In the genomic region with DNA sequence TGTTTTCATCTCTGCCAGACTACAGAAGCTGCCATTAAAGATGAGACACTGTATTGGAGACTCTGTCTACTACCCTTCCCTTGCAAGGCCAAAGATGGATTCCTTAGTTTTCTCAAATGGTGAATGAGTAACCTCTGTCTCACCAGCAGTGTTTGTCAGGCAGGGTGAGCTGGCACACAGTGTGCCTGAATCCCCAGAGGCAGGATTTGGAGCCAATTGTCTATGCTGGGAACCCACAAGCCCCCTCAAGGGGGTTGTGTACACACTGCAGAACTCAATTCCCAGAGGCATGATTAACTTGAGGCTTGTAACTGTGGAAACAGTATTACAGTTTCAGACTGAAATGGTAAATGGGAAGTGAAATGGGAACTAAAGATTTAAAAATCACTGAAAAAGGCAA, we compare ENCODE assay signal across 13 cellular contexts.
DNase-seq lines count a peak whose midpoint lies in the region; ATAC-seq and TF ChIP-seq lines count a peak whose summit lies in the region.
"Had no signal": no experiment of that assay in that cellular context is flagged by ENCODE, and none has a peak within 500 bp of the region (broad histone marks: within the 10 kb centered on the region; RNA-seq: fewer than 3 reads in every experiment).

No MANE protein-coding gene starts in this region.

- H3K36me3 ChIP-seq in mammary epithelial cell (ENCODE audit: insufficient read depth, low read length) (no peaks in the 10 kb centered on the region), osteoblast (ENCODE audit: insufficient read depth, low read length) (no peaks in the 10 kb centered on the region)

- H3K9me3 Mint-ChIP-seq in osteocyte (ENCODE audit: unreplicated experiment): no peaks in the 10 kb centered on the region
- H3K9me3 Mint-ChIP-seq: activated CD4-positive, alpha-beta T cell treated with anti-CD3 and anti-CD28 coated beads, Interleukin-2, amount 10 ng/mL, durations not matched to agents 24 days and 14 days; stimulated activated naive CD8-positive, alpha-beta T cell treated with anti-CD3 and anti-CD28 coated beads, Interleukin-15, Interleukin-2, amounts not matched to agents 100 ng/mL and 50 ng/mL, for 24 hours had no signal

- H3K4me2 ChIP-seq in mammary epithelial cell (ENCODE audit: insufficient read depth, low read depth, low read length) (no peak overlapping the region), osteoblast (ENCODE audit: insufficient read depth, low read length) (peak overlapping the region; percentile 18)

- intact Hi-C loops in mammary epithelial cell (cut with micrococcal nuclease): no loop called here

- no peak for ATAC-seq in HG02852 (IDR thresholded peaks at IDR 0.05; ENCODE audit: unreplicated experiment)
- ATAC-seq: T-cell had no signal

- CTCF ChIA-PET in mammary epithelial cell (lab: Charles Lee; ENCODE audit: low non-redundant PET): no interaction called here

- H3K9me3 ChIP-seq in mammary epithelial cell (replicated peaks; ENCODE audit: insufficient read depth, low read length): no peaks in the 10 kb centered on the region
- no peaks in the 10 kb centered on the region for H3K9me3 ChIP-seq in osteoblast (ENCODE audit: low read depth, low read length)

- no peaks in the 10 kb centered on the region for H3K79me2 ChIP-seq in mammary epithelial cell (ENCODE audit: insufficient read depth, low read length)
- H3K79me2 ChIP-seq in osteoblast (ENCODE audit: insufficient read depth, low read length): no peaks in the 10 kb centered on the region

- TF ChIP-seq CTCF in NB4 (IDR thresholded peaks at IDR 0.05; ENCODE audit: low read depth, low read length) (no peak), mammary epithelial cell (conservative IDR thresholded peaks at IDR 0.05 in 1 of 2, IDR thresholded peaks at IDR 0.05 in 1 of 2; ENCODE audit: extremely low read depth in 1 of 2, insufficient read depth in 1 of 2, low read depth in 1 of 2, low read length in 2 of 2) (no peak), osteoblast (IDR thresholded peaks at IDR 0.05; ENCODE audit: extremely low read depth, low read depth, low read length) (no peak), osteocyte (IDR thresholded peaks at IDR 0.05) (no peak)

- H4K20me1 ChIP-seq in mammary epithelial cell (ENCODE audit: insufficient read depth, low read length): no peaks in the 10 kb centered on the region
- H4K20me1 ChIP-seq in osteoblast (ENCODE audit: insufficient read depth, low read length): no peaks in the 10 kb centered on the region

- no peak overlapping the region for H3K27ac Mint-ChIP-seq in osteocyte (ENCODE audit: unreplicated experiment)
- H3K27ac Mint-ChIP-seq: activated CD4-positive, alpha-beta T cell treated with anti-CD3 and anti-CD28 coated beads, Interleukin-2, amount 10 ng/mL, durations not matched to agents 24 days and 14 days; stimulated activated naive CD8-positive, alpha-beta T cell treated with anti-CD3 and anti-CD28 coated beads, Interleukin-15, Interleukin-2, amounts not matched to agents 100 ng/mL and 50 ng/mL, for 24 hours; T-cell had no signal

- no TSS peak for BruUV-seq in mammary epithelial cell (replicated peaks; lab: Mats Ljungman, UMichigan)

- H2AFZ ChIP-seq in mammary epithelial cell (ENCODE audit: low read depth, low read length) (peak overlapping the region; percentile 42), osteoblast (ENCODE audit: low read length) (peak overlapping the region; percentile 30)

- H3K4me3 ChIP-seq in NB4 (ENCODE audit: low read depth, low read length) (no peak overlapping the region), mammary epithelial cell (replicated peaks in 1 of 3; ENCODE audit: insufficient read depth in 1 of 3, low read depth in 2 of 3, low read length in 3 of 3) (no peak overlapping the region), osteoblast (ENCODE audit: insufficient read depth, low read length) (no peak overlapping the region)

- dilution Hi-C loops in mammary epithelial cell (cut with HindIII; ENCODE audit: low sequenced_read_pairs): no loop called here

- DNase-seq in Caki2 (ENCODE audit: low read depth): peak; percentile 70
- DNase-seq in NB4 (ENCODE audit: low read depth): peak; percentile 56
- DNase-seq in mammary epithelial cell: peak; percentile 37
- DNase-seq in osteoblast (ENCODE audit: insufficient read length, low spot score, missing footprints): peak; percentile 46
- no peak for DNase-seq in osteocyte (ENCODE audit: extremely low spot score, unreplicated experiment)
- no peak for DNase-seq in DMS 273 (lab: John Stamatoyannopoulos, UW; ENCODE audit: unreplicated experiment)
- DNase-seq in caudate nucleus (lab: John Stamatoyannopoulos, UW): no peak
- DNase-seq: activated CD4-positive, alpha-beta T cell treated with anti-CD3 and anti-CD28 coated beads, Interleukin-2, amount 10 ng/mL, durations not matched to agents 24 days and 14 days; stimulated activated CD4-positive, alpha-beta T cell treated with anti-CD3 and anti-CD28 coated beads, Interleukin-2, amount 100 ng/mL, for 24 hours; T-cell had no signal

- no peak overlapping the region for H3K9ac ChIP-seq in mammary epithelial cell (ENCODE audit: insufficient read depth, low read length)

- peaks cover 9% of the 10 kb centered on the region for H3K4me1 Mint-ChIP-seq in osteocyte (ENCODE audit: unreplicated experiment)
- H3K4me1 Mint-ChIP-seq: activated CD4-positive, alpha-beta T cell treated with anti-CD3 and anti-CD28 coated beads, Interleukin-2, amount 10 ng/mL, durations not matched to agents 24 days and 14 days; T-cell had no signal

- H3K27me3 ChIP-seq in mammary epithelial cell (ENCODE audit: insufficient read depth, low read length) (no peaks in the 10 kb centered on the region), osteoblast (ENCODE audit: insufficient read depth, low read length) (no peaks in the 10 kb centered on the region)

- H3K4me1 ChIP-seq in mammary epithelial cell (ENCODE audit: insufficient read depth, low read length) (no peaks in the 10 kb centered on the region), osteoblast (ENCODE audit: insufficient read depth, low read length) (peaks cover 17% of the 10 kb centered on the region)

- H3K27ac ChIP-seq in mammary epithelial cell (ENCODE audit: insufficient read depth, low read depth, low read length) (no peak overlapping the region), osteoblast (ENCODE audit: low read depth, low read length) (peak overlapping the region; percentile 14), caudate nucleus (ENCODE audit: low read depth, low read length) (no peak overlapping the region)
- H3K27ac ChIP-seq: HL-60 had no signal

- no peak overlapping the region for H3K4me3 Mint-ChIP-seq in osteocyte (ENCODE audit: unreplicated experiment)
- H3K4me3 Mint-ChIP-seq: activated CD4-positive, alpha-beta T cell treated with anti-CD3 and anti-CD28 coated beads, Interleukin-2, amount 10 ng/mL, durations not matched to agents 24 days and 14 days; stimulated activated naive CD8-positive, alpha-beta T cell treated with anti-CD3 and anti-CD28 coated beads, Interleukin-15, Interleukin-2, amounts not matched to agents 100 ng/mL and 50 ng/mL, for 24 hours; T-cell had no signal

- in situ Hi-C loops in Caki2 (cut with HindIII; ENCODE audit: low pct_unique_long_range_greater_than_20kb, low sequenced_read_pairs) (no loop called here), mammary epithelial cell (cut with MboI; ENCODE audit: low sequenced_read_pairs in 2 of 2) (no loop called here)

- H3K27me3 Mint-ChIP-seq in osteocyte (ENCODE audit: unreplicated experiment): peaks cover 2% of the 10 kb centered on the region
- H3K27me3 Mint-ChIP-seq: activated CD4-positive, alpha-beta T cell treated with anti-CD3 and anti-CD28 coated beads, Interleukin-2, amount 10 ng/mL, durations not matched to agents 24 days and 14 days; stimulated activated naive CD8-positive, alpha-beta T cell treated with anti-CD3 and anti-CD28 coated beads, Interleukin-15, Interleukin-2, amounts not matched to agents 100 ng/mL and 50 ng/mL, for 24 hours; T-cell had no signal

- TF ChIP-seq POLR2A in NB4 (IDR thresholded peaks at IDR 0.05; ENCODE audit: extremely low read depth, insufficient read length): no peak

- H3K36me3 Mint-ChIP-seq in osteocyte (ENCODE audit: unreplicated experiment): no peaks in the 10 kb centered on the region
- H3K36me3 Mint-ChIP-seq: T-cell had no signal

Comparison
In these comparisons a context has a peak if more than half of its experiments do, and no peak if none do; other contexts are left out.
1. DNase-seq: peak in Caki2 (single experiment), NB4 (single experiment), mammary epithelial cell (single experiment) and osteoblast (single experiment); none in osteocyte (single experiment), DMS 273 (single experiment) and caudate nucleus (0 of 61).